Comparison of ENCODE assay signal across 1 cellular context in the genomic region with DNA sequence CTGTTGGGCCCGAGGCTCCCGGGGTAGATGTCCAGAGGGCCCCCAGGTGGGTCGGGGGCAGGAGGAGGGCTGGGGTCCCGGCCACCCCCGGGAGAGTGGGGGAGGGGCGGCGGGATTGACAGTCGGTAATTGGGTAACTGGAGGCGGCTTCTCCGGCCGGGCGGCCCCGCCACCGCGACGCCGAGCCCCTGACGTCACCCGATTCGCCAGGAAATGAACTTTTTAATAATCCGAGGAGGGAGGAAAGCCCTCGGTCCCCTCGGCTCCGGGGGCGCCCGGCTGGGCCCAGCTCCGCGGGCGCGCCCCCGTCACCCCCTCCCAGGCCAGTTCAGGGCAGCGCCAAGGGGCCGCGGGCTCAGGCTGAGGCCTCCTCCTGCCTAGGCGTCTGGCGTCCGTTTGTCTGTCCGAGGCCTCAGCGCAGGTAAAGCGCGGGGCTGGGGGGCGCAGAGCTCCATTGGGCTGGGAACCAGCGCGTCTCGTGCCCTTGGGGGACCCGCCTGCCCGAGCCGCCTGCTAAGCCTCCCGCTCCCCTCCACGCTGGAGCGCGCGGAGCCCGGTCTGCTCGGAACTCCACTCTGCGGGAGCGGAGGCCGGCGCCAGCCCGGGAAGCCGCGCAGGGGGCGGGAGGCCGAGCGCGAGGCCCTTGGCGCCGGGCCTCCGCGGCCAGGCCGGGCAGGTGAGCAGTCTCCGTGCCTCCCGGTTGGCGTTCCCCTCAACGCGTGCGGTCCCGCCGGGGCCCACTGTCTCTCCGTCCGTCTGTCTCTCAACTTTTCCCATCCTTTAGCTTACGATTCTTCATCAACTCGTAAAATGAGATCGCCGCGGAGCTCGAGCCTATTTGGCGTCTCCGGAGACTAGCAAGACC.
A peak's percentile ranks its signal among the peaks of the same experiment; 100 is the strongest.
TF ChIP-seq lines count a peak whose summit lies in the region.

No MANE protein-coding gene starts in this region.

TF ChIP-seq in K562, 482 proteins besides CTCF, POLR2A, EP300 and RAD21 (continues in another document):
- TF ChIP-seq NRF1 (conservative IDR thresholded peaks at IDR 0.05 in 1 of 2, IDR thresholded peaks at IDR 0.05 in 1 of 2), result no peak; a peak in 1 of 4 replicates
- no peak for TF ChIP-seq ZNF232 (CRISPR knock-in tag; IDR thresholded peaks at IDR 0.05)
- TF ChIP-seq JUNB (CRISPR knock-in tag; conservative IDR thresholded peaks at IDR 0.05), result no peak
- no peak for TF ChIP-seq OTX1 (CRISPR knock-in tag; IDR thresholded peaks at IDR 0.05)
- no peak for TF ChIP-seq ZNF717 (CRISPR knock-in tag; IDR thresholded peaks at IDR 0.05)
- no peak; the same call in 1 of the 2 replicates for TF ChIP-seq SP1 (CRISPR knock-in tag; IDR thresholded peaks at IDR 0.05)
- 0 out of 2 replicates have a peak, but pooled peaks have one; percentile 20 for TF ChIP-seq SIN3B (IDR thresholded peaks at IDR 0.05; ENCODE audit: low read depth)
- no peak for TF ChIP-seq ZNF507 (tag; conservative IDR thresholded peaks at IDR 0.05)
- TF ChIP-seq RBM22 (IDR thresholded peaks at IDR 0.05; ENCODE audit: low read depth, low read length, poor library complexity, severe bottlenecking), result no peak
- no peak for TF ChIP-seq KHSRP (IDR thresholded peaks at IDR 0.05)
- no peak for TF ChIP-seq RBM14 (IDR thresholded peaks at IDR 0.05; ENCODE audit: borderline replicate concordance, insufficient read depth, low read depth, low read length)
- TF ChIP-seq FIP1L1 (IDR thresholded peaks at IDR 0.05; ENCODE audit: low read depth, low read length, poor library complexity, severe bottlenecking), result peak; percentile 73
- TF ChIP-seq HNRNPL (IDR thresholded peaks at IDR 0.05; ENCODE audit: low read depth, low read length), result peak; percentile 42; the same call in 1 of the 2 replicates
- no peak for TF ChIP-seq ARID2 (IDR thresholded peaks at IDR 0.05)
- no peak for TF ChIP-seq FOXK2 (conservative IDR thresholded peaks at IDR 0.05 in 1 of 2, IDR thresholded peaks at IDR 0.05 in 1 of 2; ENCODE audit: low read depth in 2 of 2)
- TF ChIP-seq ZFPM2 (CRISPR knock-in tag; IDR thresholded peaks at IDR 0.05), result no peak
- TF ChIP-seq, protein P1, sequence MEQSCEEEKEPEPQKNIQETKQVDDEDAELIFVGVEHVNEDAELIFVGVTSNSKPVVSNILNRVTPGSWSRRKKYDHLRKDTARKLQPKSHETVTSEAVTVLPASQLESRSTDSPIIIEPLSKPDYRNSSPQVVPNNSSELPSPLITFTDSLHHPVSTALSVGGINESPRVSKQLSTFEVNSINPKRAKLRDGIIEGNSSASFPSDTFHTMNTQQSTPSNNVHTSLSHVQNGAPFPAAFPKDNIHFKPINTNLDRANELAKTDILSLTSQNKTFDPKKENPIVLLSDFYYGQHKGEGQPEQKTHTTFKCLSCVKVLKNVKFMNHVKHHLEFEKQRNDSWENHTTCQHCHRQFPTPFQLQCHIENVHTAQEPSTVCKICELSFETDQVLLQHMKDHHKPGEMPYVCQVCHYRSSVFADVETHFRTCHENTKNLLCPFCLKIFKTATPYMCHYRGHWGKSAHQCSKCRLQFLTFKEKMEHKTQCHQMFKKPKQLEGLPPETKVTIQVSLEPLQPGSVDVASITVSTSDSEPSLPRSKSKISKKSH (CRISPR knock-in tag; IDR thresholded peaks at IDR 0.05), result no peak
- peak in 1 of 2 experiments; percentile 49; a peak in 2 of 4 replicates for TF ChIP-seq MAZ (CRISPR knock-in tag; conservative IDR thresholded peaks at IDR 0.05 in 1 of 2, IDR thresholded peaks at IDR 0.05 in 1 of 2)
- TF ChIP-seq ZKSCAN3 (CRISPR knock-in tag; IDR thresholded peaks at IDR 0.05), result no peak
- TF ChIP-seq SUPT5H (IDR thresholded peaks at IDR 0.05), result 0 out of 2 replicates have a peak, but pooled peaks have one; percentile 14
- TF ChIP-seq, protein P2, sequence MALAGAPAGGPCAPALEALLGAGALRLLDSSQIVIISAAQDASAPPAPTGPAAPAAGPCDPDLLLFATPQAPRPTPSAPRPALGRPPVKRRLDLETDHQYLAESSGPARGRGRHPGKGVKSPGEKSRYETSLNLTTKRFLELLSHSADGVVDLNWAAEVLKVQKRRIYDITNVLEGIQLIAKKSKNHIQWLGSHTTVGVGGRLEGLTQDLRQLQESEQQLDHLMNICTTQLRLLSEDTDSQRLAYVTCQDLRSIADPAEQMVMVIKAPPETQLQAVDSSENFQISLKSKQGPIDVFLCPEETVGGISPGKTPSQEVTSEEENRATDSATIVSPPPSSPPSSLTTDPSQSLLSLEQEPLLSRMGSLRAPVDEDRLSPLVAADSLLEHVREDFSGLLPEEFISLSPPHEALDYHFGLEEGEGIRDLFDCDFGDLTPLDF (CRISPR knock-in tag; IDR thresholded peaks at IDR 0.05), result no peak
- peak; percentile 63 for TF ChIP-seq MEIS2 (IDR thresholded peaks at IDR 0.05; ENCODE audit: partially characterized antibody)
- peak; percentile 46; the same call in 1 of the 2 replicates for TF ChIP-seq ATF2 (CRISPR knock-in tag; IDR thresholded peaks at IDR 0.05)
- TF ChIP-seq CBX5 (IDR thresholded peaks at IDR 0.05; ENCODE audit: borderline replicate concordance, low read depth), result no peak
- no peak for TF ChIP-seq TCFL5 (CRISPR knock-in tag; conservative IDR thresholded peaks at IDR 0.05)
- no peak for TF ChIP-seq BRF1 (IDR thresholded peaks at IDR 0.05; ENCODE audit: borderline replicate concordance, extremely low read depth, insufficient read length)
- no peak for TF ChIP-seq FOXP1 (CRISPR knock-in tag; IDR thresholded peaks at IDR 0.05)
- TF ChIP-seq TCF15 (CRISPR knock-in tag; IDR thresholded peaks at IDR 0.05), result no peak
- 0 out of 2 replicates have a peak, but pooled peaks have one; percentile 34 for TF ChIP-seq SMARCE1 (IDR thresholded peaks at IDR 0.05)
- TF ChIP-seq, protein P3, sequence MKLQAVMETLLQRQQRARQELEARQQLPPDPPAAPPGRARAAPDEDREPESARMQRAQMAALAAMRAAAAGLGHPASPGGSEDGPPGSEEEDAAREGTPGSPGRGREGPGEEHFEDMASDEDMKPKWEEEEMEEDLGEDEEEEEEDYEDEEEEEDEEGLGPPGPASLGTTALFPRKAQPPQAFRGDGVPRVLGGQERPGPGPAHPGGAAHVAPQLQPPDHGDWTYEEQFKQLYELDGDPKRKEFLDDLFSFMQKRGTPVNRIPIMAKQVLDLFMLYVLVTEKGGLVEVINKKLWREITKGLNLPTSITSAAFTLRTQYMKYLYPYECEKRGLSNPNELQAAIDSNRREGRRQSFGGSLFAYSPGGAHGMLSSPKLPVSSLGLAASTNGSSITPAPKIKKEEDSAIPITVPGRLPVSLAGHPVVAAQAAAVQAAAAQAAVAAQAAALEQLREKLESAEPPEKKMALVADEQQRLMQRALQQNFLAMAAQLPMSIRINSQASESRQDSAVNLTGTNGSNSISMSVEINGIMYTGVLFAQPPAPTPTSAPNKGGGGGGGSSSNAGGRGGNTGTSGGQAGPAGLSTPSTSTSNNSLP (IDR thresholded peaks at IDR 0.05; ENCODE audit: borderline replicate concordance, low read depth, low read length), result no peak
- TF ChIP-seq, protein P4, sequence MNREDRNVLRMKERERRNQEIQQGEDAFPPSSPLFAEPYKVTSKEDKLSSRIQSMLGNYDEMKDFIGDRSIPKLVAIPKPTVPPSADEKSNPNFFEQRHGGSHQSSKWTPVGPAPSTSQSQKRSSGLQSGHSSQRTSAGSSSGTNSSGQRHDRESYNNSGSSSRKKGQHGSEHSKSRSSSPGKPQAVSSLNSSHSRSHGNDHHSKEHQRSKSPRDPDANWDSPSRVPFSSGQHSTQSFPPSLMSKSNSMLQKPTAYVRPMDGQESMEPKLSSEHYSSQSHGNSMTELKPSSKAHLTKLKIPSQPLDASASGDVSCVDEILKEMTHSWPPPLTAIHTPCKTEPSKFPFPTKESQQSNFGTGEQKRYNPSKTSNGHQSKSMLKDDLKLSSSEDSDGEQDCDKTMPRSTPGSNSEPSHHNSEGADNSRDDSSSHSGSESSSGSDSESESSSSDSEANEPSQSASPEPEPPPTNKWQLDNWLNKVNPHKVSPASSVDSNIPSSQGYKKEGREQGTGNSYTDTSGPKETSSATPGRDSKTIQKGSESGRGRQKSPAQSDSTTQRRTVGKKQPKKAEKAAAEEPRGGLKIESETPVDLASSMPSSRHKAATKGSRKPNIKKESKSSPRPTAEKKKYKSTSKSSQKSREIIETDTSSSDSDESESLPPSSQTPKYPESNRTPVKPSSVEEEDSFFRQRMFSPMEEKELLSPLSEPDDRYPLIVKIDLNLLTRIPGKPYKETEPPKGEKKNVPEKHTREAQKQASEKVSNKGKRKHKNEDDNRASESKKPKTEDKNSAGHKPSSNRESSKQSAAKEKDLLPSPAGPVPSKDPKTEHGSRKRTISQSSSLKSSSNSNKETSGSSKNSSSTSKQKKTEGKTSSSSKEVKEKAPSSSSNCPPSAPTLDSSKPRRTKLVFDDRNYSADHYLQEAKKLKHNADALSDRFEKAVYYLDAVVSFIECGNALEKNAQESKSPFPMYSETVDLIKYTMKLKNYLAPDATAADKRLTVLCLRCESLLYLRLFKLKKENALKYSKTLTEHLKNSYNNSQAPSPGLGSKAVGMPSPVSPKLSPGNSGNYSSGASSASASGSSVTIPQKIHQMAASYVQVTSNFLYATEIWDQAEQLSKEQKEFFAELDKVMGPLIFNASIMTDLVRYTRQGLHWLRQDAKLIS (CRISPR knock-in tag; IDR thresholded peaks at IDR 0.05), result peak; percentile 7; the same call in 1 of the 2 replicates
- no peak for TF ChIP-seq KAT7 (CRISPR knock-in tag; IDR thresholded peaks at IDR 0.05; ENCODE audit: borderline replicate concordance)
- no peak for TF ChIP-seq CBFA2T3 (IDR thresholded peaks at IDR 0.05)
- TF ChIP-seq ZNF764 (CRISPR knock-in tag; IDR thresholded peaks at IDR 0.05; ENCODE audit: low read depth), result no peak
- TF ChIP-seq ZNF140 (CRISPR knock-in tag; IDR thresholded peaks at IDR 0.05), result no peak
- TF ChIP-seq UBTF (IDR thresholded peaks at IDR 0.05; ENCODE audit: borderline replicate concordance in 1 of 2, low read depth in 2 of 2, low read length in 2 of 2), result peak; percentile 19 to 63; a peak in 3 of 4 replicates
- no peak for TF ChIP-seq BRD9 (IDR thresholded peaks at IDR 0.05; ENCODE audit: low read depth, partially characterized antibody)
- TF ChIP-seq CHD1 (IDR thresholded peaks at IDR 0.05; ENCODE audit: low read length), result no peak
- no peak for TF ChIP-seq STAT5A (IDR thresholded peaks at IDR 0.05; ENCODE audit: borderline replicate concordance, low read length)
- TF ChIP-seq ZNF785 (CRISPR knock-in tag; IDR thresholded peaks at IDR 0.05), result no peak
- 0 out of 2 replicates have a peak, but pooled peaks have one; percentile 14 for TF ChIP-seq FOXM1 (IDR thresholded peaks at IDR 0.05; ENCODE audit: low read depth)
- TF ChIP-seq FOXM1 (CRISPR knock-in tag; IDR thresholded peaks at IDR 0.05; ENCODE audit: low read depth), result no peak
- TF ChIP-seq, protein P5, sequence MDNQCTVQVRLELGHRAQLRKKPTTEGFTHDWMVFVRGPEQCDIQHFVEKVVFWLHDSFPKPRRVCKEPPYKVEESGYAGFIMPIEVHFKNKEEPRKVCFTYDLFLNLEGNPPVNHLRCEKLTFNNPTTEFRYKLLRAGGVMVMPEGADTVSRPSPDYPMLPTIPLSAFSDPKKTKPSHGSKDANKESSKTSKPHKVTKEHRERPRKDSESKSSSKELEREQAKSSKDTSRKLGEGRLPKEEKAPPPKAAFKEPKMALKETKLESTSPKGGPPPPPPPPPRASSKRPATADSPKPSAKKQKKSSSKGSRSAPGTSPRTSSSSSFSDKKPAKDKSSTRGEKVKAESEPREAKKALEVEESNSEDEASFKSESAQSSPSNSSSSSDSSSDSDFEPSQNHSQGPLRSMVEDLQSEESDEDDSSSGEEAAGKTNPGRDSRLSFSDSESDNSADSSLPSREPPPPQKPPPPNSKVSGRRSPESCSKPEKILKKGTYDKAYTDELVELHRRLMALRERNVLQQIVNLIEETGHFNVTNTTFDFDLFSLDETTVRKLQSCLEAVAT (IDR thresholded peaks at IDR 0.05), result no peak
- TF ChIP-seq ZNF280A (IDR thresholded peaks at IDR 0.05; ENCODE audit: low read depth, partially characterized antibody), result no peak
- TF ChIP-seq MXD1 (CRISPR knock-in tag; IDR thresholded peaks at IDR 0.05; ENCODE audit: borderline replicate concordance, poor library complexity, severe bottlenecking), result no peak
- TF ChIP-seq ZNF347 (CRISPR knock-in tag; IDR thresholded peaks at IDR 0.05; ENCODE audit: low read depth), result no peak
